Comparison of ENCODE assay signal across 11 cellular contexts in the genomic region with DNA sequence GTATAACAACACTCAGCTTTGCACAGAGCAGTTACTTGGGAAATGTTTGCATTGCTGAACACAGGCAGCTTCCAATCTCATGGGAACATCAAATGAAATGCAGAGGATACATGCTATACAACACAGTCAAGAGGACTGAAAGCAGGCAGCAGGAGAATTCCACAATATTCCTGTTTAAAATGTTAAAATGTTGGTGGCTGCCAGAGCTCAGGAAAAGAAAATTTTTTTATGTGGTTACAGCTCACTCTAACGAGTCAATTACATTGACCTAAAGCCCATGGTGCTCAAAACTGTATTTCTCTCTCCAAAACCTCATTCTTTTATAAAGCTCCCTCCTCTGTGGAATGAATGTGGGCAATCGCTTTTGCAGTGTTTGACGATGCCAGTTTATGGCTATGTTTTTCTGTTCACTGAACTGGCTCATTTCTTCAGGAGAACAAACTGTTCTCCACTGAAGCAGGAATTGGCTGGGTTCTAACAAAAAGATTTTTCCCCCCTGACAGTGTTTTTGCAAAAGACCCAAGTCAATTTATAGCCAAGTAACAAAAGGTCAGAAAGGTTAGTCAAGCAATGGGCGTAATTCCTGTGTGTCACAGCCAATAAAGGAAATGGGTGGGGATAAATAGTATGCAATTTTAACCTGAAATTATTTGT.
DNase-seq lines count a peak whose midpoint lies in the region; ATAC-seq, FAIRE-seq and TF ChIP-seq lines count a peak whose summit lies in the region.
"Had no signal": no experiment of that assay in that cellular context is flagged by ENCODE, and none has a peak within 500 bp of the region (broad histone marks: within the 10 kb centered on the region; RNA-seq: fewer than 3 reads in every experiment).

No MANE protein-coding gene starts in this region.

- no peak overlapping the region for H3K4me3 Mint-ChIP-seq in type B pancreatic cell
- H3K4me3 Mint-ChIP-seq: CD8-positive, alpha-beta memory T cell had no signal

- peak; percentile 25 for DNase-seq in EL
- peak; percentile 95 to 97 for DNase-seq in cardiac fibroblast (ENCODE audit: low read depth in 2 of 2)
- peak; percentile 71 for DNase-seq in kidney epithelial cell (ENCODE audit: low read depth)
- peak; percentile 28 for DNase-seq in retina
- DNase-seq in frontal cortex (ENCODE audit: low spot score in 2 of 2) = no peak
- DNase-seq in NCI-H82 (lab: John Stamatoyannopoulos, UW) = no peak
- DNase-seq in type B pancreatic cell (ENCODE audit: extremely low spot score, unreplicated experiment) = no peak
- DNase-seq: CD8-positive, alpha-beta memory T cell had no signal

- no peaks in the 10 kb centered on the region for H3K27me3 ChIP-seq in kidney epithelial cell (ENCODE audit: control insufficient read depth, insufficient read depth, low read length)
- H3K27me3 ChIP-seq: MG63, SJSA1 had no signal

- TF ChIP-seq CTCF in cardiac fibroblast (IDR thresholded peaks at IDR 0.05; ENCODE audit: low read depth, low read length) = no peak
- no peak for TF ChIP-seq CTCF in kidney epithelial cell (IDR thresholded peaks at IDR 0.05; ENCODE audit: insufficient read depth, low read length, poor library complexity, severe bottlenecking)
- TF ChIP-seq CTCF in type B pancreatic cell (conservative IDR thresholded peaks at IDR 0.05) = no peak

- no peaks in the 10 kb centered on the region for H3K36me3 ChIP-seq in kidney epithelial cell (ENCODE audit: control insufficient read depth, insufficient read depth, low read length)
- H3K36me3 ChIP-seq: MG63 had no signal

- H3K4me3 ChIP-seq in cardiac fibroblast (replicated peaks in 1 of 2; ENCODE audit: low read depth in 2 of 2, low read length in 2 of 2) = peak overlapping the region in 1 of 2 donors; percentile 19
- H3K4me3 ChIP-seq in kidney epithelial cell (ENCODE audit: low read depth, low read length) = no peak overlapping the region
- H3K4me3 ChIP-seq: MG63, SJSA1 had no signal

- no peak for ATAC-seq in GM18520 (IDR thresholded peaks at IDR 0.05; ENCODE audit: unreplicated experiment)

- FAIRE-seq in frontal cortex (lab: Jason Lieb, UNC) = no peak

- no peaks in the 10 kb centered on the region for H3K36me3 Mint-ChIP-seq in type B pancreatic cell
- H3K36me3 Mint-ChIP-seq: CD8-positive, alpha-beta memory T cell had no signal

- no peaks in the 10 kb centered on the region for H3K9me3 Mint-ChIP-seq in type B pancreatic cell
- H3K9me3 Mint-ChIP-seq: CD8-positive, alpha-beta memory T cell had no signal

- H3K4me1 Mint-ChIP-seq in type B pancreatic cell (ENCODE audit: unreplicated experiment) = peaks cover 31% of the 10 kb centered on the region
- H3K4me1 Mint-ChIP-seq: CD8-positive, alpha-beta memory T cell had no signal

- H3K27me3 Mint-ChIP-seq in type B pancreatic cell = no peaks in the 10 kb centered on the region
- H3K27me3 Mint-ChIP-seq: CD8-positive, alpha-beta memory T cell had no signal

- H3K27ac Mint-ChIP-seq in type B pancreatic cell = no peak overlapping the region
- H3K27ac Mint-ChIP-seq: CD8-positive, alpha-beta memory T cell had no signal

Comparison
In these comparisons a context has a peak if more than half of its experiments do, and no peak if none do; other contexts are left out.
1. DNase-seq: peak in EL (single experiment), cardiac fibroblast (2 of 2), kidney epithelial cell (single experiment) and retina (single experiment); none in frontal cortex (0 of 2), NCI-H82 (single experiment) and type B pancreatic cell (single experiment).